In the genomic region with DNA sequence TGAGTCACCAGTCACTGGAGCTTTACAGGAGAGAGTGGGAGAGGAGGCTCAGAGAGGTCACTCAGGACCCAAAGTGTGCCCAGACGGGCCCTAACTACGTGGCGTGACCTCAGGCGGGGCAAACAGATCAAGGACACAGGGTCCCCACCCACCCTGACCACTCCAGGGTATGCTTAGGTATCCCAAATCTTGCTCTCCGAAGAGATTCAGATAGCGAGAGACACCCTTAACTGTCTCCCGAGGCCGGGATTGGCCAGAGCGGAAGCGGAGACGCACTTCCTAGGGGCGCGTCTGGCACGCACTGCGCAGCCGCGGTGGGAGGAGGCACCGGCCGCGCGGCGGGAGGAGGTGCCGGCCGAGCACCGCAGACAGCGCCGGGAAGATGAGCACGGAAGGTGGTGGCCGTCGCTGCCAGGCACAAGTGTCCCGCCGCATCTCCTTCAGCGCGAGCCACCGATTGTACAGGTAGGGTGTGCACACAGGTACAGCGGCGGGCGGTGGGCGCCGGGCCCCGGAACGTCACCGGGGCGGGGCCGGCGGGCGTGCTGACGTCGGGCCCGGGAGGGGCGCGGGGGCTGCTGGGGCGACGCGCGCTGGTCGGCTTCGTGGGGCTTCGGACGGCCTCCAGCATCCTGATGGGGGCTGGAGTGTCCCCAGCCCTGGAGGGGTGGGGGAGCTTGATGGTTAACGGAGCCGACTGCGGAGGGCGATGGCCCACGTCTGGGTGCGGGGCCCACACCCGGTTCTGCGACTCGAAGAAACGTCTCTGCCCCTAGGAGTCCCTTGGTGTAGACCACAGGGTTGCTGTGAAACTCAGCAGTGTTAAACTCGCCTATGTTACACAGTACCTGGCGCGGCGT, we compare ENCODE assay signal across 8 cellular contexts. TPM values are rescaled to one million over a fixed set of nuclear protein-coding genes. Genes with fewer than 3 reads are reported as not detected.
DNase-seq lines count a peak whose midpoint lies in the region; ATAC-seq, FAIRE-seq and TF ChIP-seq lines count a peak whose summit lies in the region.

A gene (plus strand): TSS at position 367 of the 860 bp plus-strand sequence. CDS start 16 bp downstream, at position 383.

- H3K4me3 ChIP-seq in NT2/D1 (ENCODE audit: insufficient read length, low read depth) (peak within 1 kb of the TSS; percentile 86), H1 (ENCODE audit: extremely low read depth in 1 of 4, insufficient read depth in 2 of 4, low read depth in 3 of 4, low read length in 4 of 4) (peak within 1 kb of the TSS; percentile 79 to 89 (median 86))

- DNase-seq in COR-L47 (lab: John Stamatoyannopoulos, UW) (peak; percentile 67), HT-29 (ENCODE audit: low spot score) (peak; percentile 96), NT2/D1 (ENCODE audit: low read depth, low spot score) (peak; percentile 68), H1 (ENCODE audit: low read depth in 1 of 2, low spot score in 2 of 2) (peak; percentile 39 to 82), mesenteric fat pad (ENCODE audit: low spot score) (peak; percentile 94)
- DNase-seq in activated CD8-positive, alpha-beta memory T cell treated with anti-CD3 and anti-CD28 coated beads, Interleukin-2, amount 10 ng/mL, durations not matched to agents 7 days and 5 days = peak; percentile 90
- DNase-seq in stimulated activated CD8-positive, alpha-beta memory T cell treated with anti-CD3 and anti-CD28 coated beads, Interleukin-15, amount 100 ng/mL, for 1 hour (ENCODE audit: low read depth) = peak; percentile 59

- H3K56ac ChIP-seq in H1 (replicated peaks; ENCODE audit: insufficient read length, low read depth, low read length) = peak within 1 kb of the TSS; percentile 90

- H3K27ac ChIP-seq in H1 (ENCODE audit: low read depth, low read length) = peak within 1 kb of the TSS; percentile 91

- peak within 1 kb of the TSS; percentile 99 for H2BK5ac ChIP-seq in H1 (ENCODE audit: low read depth, low read length)

- H2BK120ac ChIP-seq in H1 (replicated peaks; ENCODE audit: low read depth, low read length) = no peak within 1 kb of the TSS

- H3K36me3 ChIP-seq in NT2/D1 (ENCODE audit: insufficient read depth, insufficient read length, low read length) (peaks cover 31% of the 10 kb centered on the region), H1 (ENCODE audit: control insufficient read depth in 2 of 4, insufficient read depth in 4 of 4, low read length in 3 of 4) (peaks cover 0 to 25% (median 9%) of the 10 kb centered on the region in 4 experiments; a peak in 4 of 8 replicates)

- H3K27me3 ChIP-seq in NT2/D1 (ENCODE audit: insufficient read depth, insufficient read length) = no peaks in the 10 kb centered on the region
- H3K27me3 ChIP-seq in H1 (replicated peaks in 1 of 4; ENCODE audit: control insufficient read depth in 3 of 4, extremely low read depth in 1 of 4, insufficient read depth in 3 of 4, low read length in 3 of 4) = 0 out of 7 replicates have a peak, but pooled peaks cover 0 to 4% (median under 1%) of the 10 kb centered on the region in 4 experiments

- H3K9ac ChIP-seq in NT2/D1 (ENCODE audit: insufficient read length, low read depth) (peak within 1 kb of the TSS; percentile 93), H1 (replicated peaks in 1 of 4; ENCODE audit: extremely low read depth in 1 of 4, low read depth in 3 of 4, low read length in 3 of 4) (peak within 1 kb of the TSS; percentile 77 to 90 (median 88))

- H4K8ac ChIP-seq in H1 (ENCODE audit: extremely low read depth, insufficient read depth, low read length) = peak within 1 kb of the TSS; percentile 87; the same call in 1 of the 2 replicates

- H3K9me3 Mint-ChIP-seq in activated CD8-positive, alpha-beta memory T cell treated with anti-CD3 and anti-CD28 coated beads, Interleukin-2, amount 10 ng/mL, durations not matched to agents 7 days and 5 days (ENCODE audit: low read depth) = no peaks in the 10 kb centered on the region

- H3K14ac ChIP-seq in H1 (ENCODE audit: insufficient read length) = no peak within 1 kb of the TSS

- no peak for TF ChIP-seq CTCF in H1 (IDR thresholded peaks at IDR 0.05; ENCODE audit: control extremely low read depth in 1 of 3, insufficient read depth in 1 of 3, low read depth in 1 of 3, low read length in 3 of 3)

- H3K9me3 ChIP-seq in NT2/D1 (ENCODE audit: insufficient read depth, low read length) (no peaks in the 10 kb centered on the region), H1 (ENCODE audit: insufficient read depth in 2 of 2, low read depth in 1 of 2, low read length in 1 of 2) (no peaks in the 10 kb centered on the region)

- H4K5ac ChIP-seq in H1 (ENCODE audit: insufficient read length, low read depth, low read length) = peak within 1 kb of the TSS; percentile 99

- H3K23me2 ChIP-seq in H1 (ENCODE audit: low read depth, low read length) = peaks cover 8% of the 10 kb centered on the region

- H3K23ac ChIP-seq in H1 (ENCODE audit: insufficient read length) = no peak within 1 kb of the TSS

- H3K18ac ChIP-seq in H1 (ENCODE audit: extremely low read depth, low read length) = peak within 1 kb of the TSS; percentile 100

- H2BK12ac ChIP-seq in H1 (ENCODE audit: low read depth, low read length) = peak within 1 kb of the TSS; percentile 97; the same call in 1 of the 2 replicates

- H3K79me1 ChIP-seq in H1 (ENCODE audit: low read depth, low read length) = no peaks in the 10 kb centered on the region; the same call in 1 of the 2 replicates

- no peak for TF ChIP-seq RAD21 in H1 (IDR thresholded peaks at IDR 0.05 in 1 of 2, conservative IDR thresholded peaks at IDR 0.05 in 1 of 2; ENCODE audit: low read depth in 2 of 2, low read length in 2 of 2)

- H3K36me3 Mint-ChIP-seq in activated CD8-positive, alpha-beta memory T cell treated with anti-CD3 and anti-CD28 coated beads, Interleukin-2, amount 10 ng/mL, durations not matched to agents 7 days and 5 days = peaks cover 23% of the 10 kb centered on the region

- peaks cover 2% of the 10 kb centered on the region for H3K27me3 Mint-ChIP-seq in activated CD8-positive, alpha-beta memory T cell treated with anti-CD3 and anti-CD28 coated beads, Interleukin-2, amount 10 ng/mL, durations not matched to agents 7 days and 5 days

- H3K4me1 ChIP-seq in NT2/D1 (ENCODE audit: insufficient read depth, insufficient read length) (no peaks in the 10 kb centered on the region), H1 (replicated peaks in 1 of 4; ENCODE audit: control insufficient read depth in 3 of 4, insufficient read depth in 4 of 4, low read length in 3 of 4) (no peaks in the 10 kb centered on the region; a peak in 1 of 7 replicates)

- no peak within 1 kb of the TSS for H2BK20ac ChIP-seq in H1 (ENCODE audit: low read length)

- H3K4me1 Mint-ChIP-seq in activated CD8-positive, alpha-beta memory T cell treated with anti-CD3 and anti-CD28 coated beads, Interleukin-2, amount 10 ng/mL, durations not matched to agents 7 days and 5 days = peaks cover 30% of the 10 kb centered on the region

- peaks cover 0 to 22% of the 10 kb centered on the region in 2 experiments; a peak in 2 of 4 replicates for H3K79me2 ChIP-seq in H1 (ENCODE audit: control insufficient read depth in 1 of 2, insufficient read depth in 2 of 2, low read length in 2 of 2)

- peak within 1 kb of the TSS; percentile 82 for H3K4me3 Mint-ChIP-seq in activated CD8-positive, alpha-beta memory T cell treated with anti-CD3 and anti-CD28 coated beads, Interleukin-2, amount 10 ng/mL, durations not matched to agents 7 days and 5 days

- H3K4ac ChIP-seq in H1 (replicated peaks; ENCODE audit: insufficient read length, low read depth, low read length) = peak within 1 kb of the TSS; percentile 91

- peak within 1 kb of the TSS; percentile 96 for H3K27ac Mint-ChIP-seq in activated CD8-positive, alpha-beta memory T cell treated with anti-CD3 and anti-CD28 coated beads, Interleukin-2, amount 10 ng/mL, durations not matched to agents 7 days and 5 days

- no peak within 1 kb of the TSS for H2AK5ac ChIP-seq in H1 (ENCODE audit: low read depth, low read length)

- H2BK15ac ChIP-seq in H1 (ENCODE audit: low read length) = peak within 1 kb of the TSS; percentile 99; the same call in 1 of the 2 replicates

- ATAC-seq in GM21360 (IDR thresholded peaks at IDR 0.05; ENCODE audit: unreplicated experiment) = peak; percentile 94
- ATAC-seq in activated CD8-positive, alpha-beta memory T cell treated with anti-CD3 and anti-CD28 coated beads, Interleukin-2, amount 10 ng/mL, durations not matched to agents 7 days and 5 days = peak; percentile 97

- FAIRE-seq in H1 (lab: Jason Lieb, UNC) = no peak

- TF ChIP-seq EP300 in H1 (IDR thresholded peaks at IDR 0.05; ENCODE audit: borderline replicate concordance in 1 of 2, low read depth in 2 of 2, low read length in 2 of 2) = no peak

- TF ChIP-seq POLR2A in H1 (IDR thresholded peaks at IDR 0.05; ENCODE audit: control extremely low read depth in 1 of 2, low read depth in 2 of 2, low read length in 2 of 2) = peak; percentile 58 to 90

- peak within 1 kb of the TSS; percentile 89 for H2AFZ ChIP-seq in H1 (ENCODE audit: low read length)

- H4K91ac ChIP-seq in H1 (replicated peaks; ENCODE audit: insufficient read length, low read length) = peak within 1 kb of the TSS; percentile 100

- POLR2A ChIA-PET in H1 (lab: Charles Lee; ENCODE audit: partially characterized antibody) = interaction anchor here (0.6 to 1.7 kb wide), 5 partner anchors 10 to 59 kb away, joined by 3 to 5 read pairs (median 3); no protein-coding TSS in a partner anchor

- H3K4me2 ChIP-seq in H1 (ENCODE audit: insufficient read depth in 1 of 2, low read depth in 2 of 2, low read length in 2 of 2) = peak within 1 kb of the TSS; percentile 90 to 98

- CTCF ChIA-PET in activated CD8-positive, alpha-beta memory T cell treated with anti-CD3 and anti-CD28 coated beads, Interleukin-2, amount 10 ng/mL, durations not matched to agents 7 days and 5 days (lab: Charles Lee) = interaction anchor here (15.8 kb wide), 1 partner anchor 55 kb away, joined by 373 read pairs; no protein-coding TSS in a partner anchor
- CTCF ChIA-PET in H1 (lab: Charles Lee; ENCODE audit: partially characterized antibody) = interaction anchor here (0.7 to 1.9 kb wide), 6 partner anchors 38 to 1500 kb away, joined by 3 to 15 read pairs (median 3); no protein-coding TSS in a partner anchor

- H4K20me1 ChIP-seq in H1 (replicated peaks in 1 of 2; ENCODE audit: control insufficient read depth in 1 of 2, insufficient read depth in 2 of 2, low read length in 2 of 2) = no peaks in the 10 kb centered on the region

- 2% methylated on average over 47 of the region's 74 CpGs; no CpG with 5 or more reads in 1 of the 2 experiments for WGBS in H1 (ENCODE audit: extremely low coverage in 1 of 2, insufficient coverage in 1 of 2, insufficient read length in 1 of 2, insufficient replicate concordance in 2 of 2, low coverage in 1 of 2, low lambda C conversion rate in 2 of 2, missing lambda C conversion rate in 1 of 2), 2 experiments

RNA-seq across cellular contexts. Expression of the gene that starts here (rescaled TPM):
- 28.3 and 44.7 TPM in 2 replicates for total RNA-seq in HT-29 (2014; rRNA removed; shearing (Covaris generic))
- total RNA-seq in activated CD8-positive, alpha-beta memory T cell treated with anti-CD3 and anti-CD28 coated beads, Interleukin-2, amount 10 ng/mL, durations not matched to agents 7 days and 5 days = 10 to 100 TPM; 18.0 to 18.9 TPM
- 25.5 and 25.9 TPM in 2 replicates for total RNA-seq in H1 (2021; fragmentation: NEBNext Ultra II Directional; extraction: Animal tissue kit (Norgen Biotek cat#: 25700))
- polyA plus RNA-seq in H1 (2011; rRNA removed) = 11.6 and 18.3 TPM in 2 replicates
- 23.2 TPM for polyA plus RNA-seq in H1 (2011; cell fraction: cytosol; rRNA removed)
- 6.1 TPM for polyA plus RNA-seq in H1 (2011; cell fraction: nucleus; rRNA removed)
- polyA plus RNA-seq in H1 (2012, experiment 1 of 2) = 14.8 to 24.2 TPM (median 16.3 TPM) in 4 replicates
- polyA plus RNA-seq in H1 (2012, experiment 2 of 2) = 20.5 TPM
- 31.5 TPM for polyA plus RNA-seq in H1 (2013, experiment 1 of 2)
- polyA plus RNA-seq in H1 (2013, experiment 2 of 2) = 30.7 TPM
- 3.2 and 6.6 TPM in 2 replicates for polyA minus RNA-seq in H1 (2011; rRNA and poly(A)+ RNA removed)
- polyA minus RNA-seq in H1 (2011; cell fraction: cytosol; rRNA and poly(A)+ RNA removed) = 9.0 TPM
- polyA minus RNA-seq in H1 (2011; cell fraction: nucleus; rRNA and poly(A)+ RNA removed) = 15.9 TPM
- total RNA-seq in mesenteric fat pad = 34.6 TPM

Comparison
In these comparisons a context has a peak if more than half of its experiments do, and no peak if none do; other contexts are left out.
1. Peak in every context shown above with its lines: DNase-seq, ATAC-seq, H3K4me3 ChIP-seq and H3K27ac ChIP-seq.